In genomic region chr1:47593598-47594285, GRCh38 we compare ENCODE assay signal across 19 cellular contexts.
DNase-seq lines count a peak whose midpoint lies in the region; ATAC-seq, FAIRE-seq and TF ChIP-seq lines count a peak whose summit lies in the region.
"Had no signal": no experiment of that assay in that cellular context is flagged by ENCODE, and none has a peak within 500 bp of the region (broad histone marks: within the 10 kb centered on the region; RNA-seq: fewer than 3 reads in every experiment).

No MANE protein-coding gene starts in this region.

- H4K91ac ChIP-seq in H9 (ENCODE audit: insufficient read length, low read depth, low read length) = no peak overlapping the region
- H4K91ac ChIP-seq in H1 (replicated peaks; ENCODE audit: insufficient read length, low read length) = no peak overlapping the region

- TF ChIP-seq CTCF in H9 (conservative IDR thresholded peaks at IDR 0.05) (no peak), H1 (IDR thresholded peaks at IDR 0.05; ENCODE audit: control extremely low read depth in 1 of 3, insufficient read depth in 1 of 3, low read depth in 1 of 3, low read length in 3 of 3) (no peak), nephron (IDR thresholded peaks at IDR 0.05; ENCODE audit: unreplicated experiment in 3 of 3) (no peak), foreskin fibroblast (IDR thresholded peaks at IDR 0.05; ENCODE audit: low read depth, low read length) (no peak)

- H4K8ac ChIP-seq in H9 (replicated peaks; ENCODE audit: insufficient read length, low read depth, low read length) (no peak overlapping the region), H1 (ENCODE audit: extremely low read depth, insufficient read depth, low read length) (no peak overlapping the region; the same call in 1 of the 2 replicates)

- H2BK120ac ChIP-seq in H9 (ENCODE audit: low read depth, low read length, poor library complexity, severe bottlenecking) (no peak overlapping the region), H1 (replicated peaks; ENCODE audit: low read depth, low read length) (no peak overlapping the region)

- peak overlapping the region; percentile 64; the same call in 1 of the 2 replicates for H3K9ac ChIP-seq in BLaER1
- no peak overlapping the region for H3K9ac ChIP-seq in H9 (ENCODE audit: extremely low read depth, insufficient read length, low read length)
- no peak overlapping the region for H3K9ac ChIP-seq in H1 (replicated peaks in 1 of 4; ENCODE audit: extremely low read depth in 1 of 4, low read depth in 3 of 4, low read length in 3 of 4)

- H3K27ac ChIP-seq in BLaER1 = no peak overlapping the region
- no peak overlapping the region for H3K27ac ChIP-seq in H9 (ENCODE audit: insufficient read length, low read depth, low read length)
- no peak overlapping the region for H3K27ac ChIP-seq in H1 (ENCODE audit: low read depth, low read length)
- H3K27ac ChIP-seq: testis had no signal

- H3K9me3 Mint-ChIP-seq in H9 (no peaks in the 10 kb centered on the region), nephron (peaks cover 4% of the 10 kb centered on the region)
- H3K9me3 Mint-ChIP-seq: activated CD4-positive, alpha-beta memory T cell treated with anti-CD3 and anti-CD28 coated beads for 36 hours; activated naive CD4-positive, alpha-beta T cell treated with anti-CD3 and anti-CD28 coated beads for 36 hours; activated T-cell treated with anti-CD3 and anti-CD28 coated beads, Interleukin-2, amount 50 U/mL, for 72 hours; natural killer cell treated with Interleukin-12 subunit alpha and Interleukin-12 subunit beta and Interleukin-15 and Interleukin-18, amount 100 ng/mL, for 72 hours had no signal

- H3K79me2 ChIP-seq in H9 (ENCODE audit: insufficient read depth, low read length) (no peaks in the 10 kb centered on the region), H1 (ENCODE audit: control insufficient read depth in 1 of 2, insufficient read depth in 2 of 2, low read length in 2 of 2) (no peaks in the 10 kb centered on the region)

- no peaks in the 10 kb centered on the region; a peak in 1 of 7 replicates for H3K36me3 Mint-ChIP-seq in H9 (ENCODE audit: insufficient read depth in 1 of 3, low read depth in 3 of 3)
- H3K36me3 Mint-ChIP-seq in nephron (ENCODE audit: low read depth) = no peaks in the 10 kb centered on the region
- H3K36me3 Mint-ChIP-seq: activated CD4-positive, alpha-beta memory T cell treated with anti-CD3 and anti-CD28 coated beads for 36 hours; natural killer cell treated with Interleukin-12 subunit alpha and Interleukin-12 subunit beta and Interleukin-15 and Interleukin-18, amount 100 ng/mL, for 72 hours had no signal

- H3K14ac ChIP-seq in H9 (ENCODE audit: insufficient read depth, low read length) (no peak overlapping the region), H1 (ENCODE audit: insufficient read length) (no peak overlapping the region)

- no peak overlapping the region for H3K27ac Mint-ChIP-seq in H9
- no peak overlapping the region for H3K27ac Mint-ChIP-seq in nephron
- H3K27ac Mint-ChIP-seq: activated CD4-positive, alpha-beta memory T cell treated with anti-CD3 and anti-CD28 coated beads for 36 hours; activated naive CD4-positive, alpha-beta T cell treated with anti-CD3 and anti-CD28 coated beads for 36 hours; activated T-cell treated with anti-CD3 and anti-CD28 coated beads, Interleukin-2, amount 50 U/mL, for 72 hours; dendritic cell treated with granulocyte-macrophage colony-stimulating factor and Interleukin-4, amounts not matched to agents 40 ng/mL and 50 ng/mL, for 4 days; natural killer cell treated with Interleukin-12 subunit alpha and Interleukin-12 subunit beta and Interleukin-15 and Interleukin-18, amount 100 ng/mL, for 72 hours; progenitor cell of endocrine pancreas had no signal

- TF ChIP-seq EP300 in H1 (IDR thresholded peaks at IDR 0.05; ENCODE audit: borderline replicate concordance in 1 of 2, low read depth in 2 of 2, low read length in 2 of 2) = no peak

- ATAC-seq in HG03039 (IDR thresholded peaks at IDR 0.05; ENCODE audit: unreplicated experiment) = no peak
- ATAC-seq: activated T-cell treated with anti-CD3 and anti-CD28 coated beads, Interleukin-2, amount 50 U/mL, for 72 hours; natural killer cell treated with Interleukin-12 subunit alpha and Interleukin-12 subunit beta and Interleukin-15 and Interleukin-18, amount 100 ng/mL, for 72 hours had no signal

- TF ChIP-seq POLR2A in H1 (IDR thresholded peaks at IDR 0.05; ENCODE audit: control extremely low read depth in 1 of 2, low read depth in 2 of 2, low read length in 2 of 2) = no peak

- H3K4me3 ChIP-seq in BLaER1 = peak overlapping the region; percentile 63
- peak overlapping the region; percentile 26 to 57 (median 34); a peak in 5 of 8 replicates for H3K4me3 ChIP-seq in H1 (ENCODE audit: extremely low read depth in 1 of 4, insufficient read depth in 2 of 4, low read depth in 3 of 4, low read length in 4 of 4)
- no peak overlapping the region for H3K4me3 ChIP-seq in foreskin fibroblast (ENCODE audit: low read depth in 1 of 2, low read length in 2 of 2)
- H3K4me3 ChIP-seq: MG63 had no signal

- H3K23me2 ChIP-seq in H9 (ENCODE audit: insufficient read length, low read depth, low read length, poor library complexity, severe bottlenecking) = no peaks in the 10 kb centered on the region
- peaks cover 11% of the 10 kb centered on the region; the same call in 1 of the 2 replicates for H3K23me2 ChIP-seq in H1 (ENCODE audit: low read depth, low read length)

- H2BK15ac ChIP-seq in H9 (ENCODE audit: low read depth, low read length) (no peak overlapping the region), H1 (ENCODE audit: low read length) (no peak overlapping the region)

- CTCF ChIA-PET in H1 (lab: Charles Lee; ENCODE audit: partially characterized antibody) = interaction anchor here (1.0 to 1.7 kb wide), 6 partner anchors 10 to 116 kb away, joined by 3 to 7 read pairs (median 4); no protein-coding TSS in a partner anchor

- H3K4ac ChIP-seq in H9 (ENCODE audit: low read depth, low read length) (no peak overlapping the region), H1 (replicated peaks; ENCODE audit: insufficient read length, low read depth, low read length) (no peak overlapping the region)

- no peak overlapping the region for H3K56ac ChIP-seq in H9 (ENCODE audit: insufficient read length, low read depth, low read length)
- H3K56ac ChIP-seq in H1 (replicated peaks; ENCODE audit: insufficient read length, low read depth, low read length) = no peak overlapping the region

- H2AK5ac ChIP-seq in H9 (ENCODE audit: insufficient read length, low read length) = no peak overlapping the region
- no peak overlapping the region for H2AK5ac ChIP-seq in H1 (ENCODE audit: low read depth, low read length)

- no peaks in the 10 kb centered on the region for H3K36me3 ChIP-seq in BLaER1
- H3K36me3 ChIP-seq in H1 (ENCODE audit: control insufficient read depth in 2 of 4, insufficient read depth in 4 of 4, low read length in 3 of 4) = no peaks in the 10 kb centered on the region; a peak in 1 of 8 replicates
- H3K36me3 ChIP-seq: MG63 had no signal

- H3K4me1 ChIP-seq in BLaER1 (peaks cover 69% of the 10 kb centered on the region), H9 (ENCODE audit: insufficient read depth, low read length) (no peaks in the 10 kb centered on the region), H1 (replicated peaks in 1 of 4; ENCODE audit: control insufficient read depth in 3 of 4, insufficient read depth in 4 of 4, low read length in 3 of 4) (peaks cover 0 to 5% (median 3%) of the 10 kb centered on the region in 4 experiments; a peak in 3 of 7 replicates)

- H3K23ac ChIP-seq in H9 (ENCODE audit: insufficient read length, low read depth, low read length) (no peak overlapping the region), H1 (ENCODE audit: insufficient read length) (no peak overlapping the region)

- peak overlapping the region; percentile 39 to 73 for H3K4me3 Mint-ChIP-seq in H9
- H3K4me3 Mint-ChIP-seq in nephron = peak overlapping the region in 2 of 3 experiments; percentile 40 to 52
- H3K4me3 Mint-ChIP-seq: activated CD4-positive, alpha-beta memory T cell treated with anti-CD3 and anti-CD28 coated beads for 36 hours; activated naive CD4-positive, alpha-beta T cell treated with anti-CD3 and anti-CD28 coated beads for 36 hours; activated T-cell treated with anti-CD3 and anti-CD28 coated beads, Interleukin-2, amount 50 U/mL, for 72 hours; dendritic cell treated with granulocyte-macrophage colony-stimulating factor and Interleukin-4, amounts not matched to agents 40 ng/mL and 50 ng/mL, for 4 days; natural killer cell treated with Interleukin-12 subunit alpha and Interleukin-12 subunit beta and Interleukin-15 and Interleukin-18, amount 100 ng/mL, for 72 hours had no signal

- H4K20me1 ChIP-seq in BLaER1 (no peaks in the 10 kb centered on the region), H9 (ENCODE audit: control insufficient read depth, insufficient read depth, insufficient read length) (no peaks in the 10 kb centered on the region), H1 (replicated peaks in 1 of 2; ENCODE audit: control insufficient read depth in 1 of 2, insufficient read depth in 2 of 2, low read length in 2 of 2) (peaks cover 0 to 8% of the 10 kb centered on the region in 2 experiments)

- H3K27me3 ChIP-seq in BLaER1 = no peaks in the 10 kb centered on the region
- H3K27me3 ChIP-seq in H9 (ENCODE audit: insufficient read depth, low read length) = peaks cover 19% of the 10 kb centered on the region; the same call in 1 of the 2 replicates
- peaks cover 20 to 41% (median 31%) of the 10 kb centered on the region in 4 experiments for H3K27me3 ChIP-seq in H1 (replicated peaks in 1 of 4; ENCODE audit: control insufficient read depth in 3 of 4, extremely low read depth in 1 of 4, insufficient read depth in 3 of 4, low read length in 3 of 4)
- H3K27me3 ChIP-seq: MG63, testis had no signal

- H3K79me1 ChIP-seq in H9 (ENCODE audit: insufficient read depth, low read depth, low read length, poor library complexity, severe bottlenecking) (no peaks in the 10 kb centered on the region), H1 (ENCODE audit: low read depth, low read length) (no peaks in the 10 kb centered on the region)

- FAIRE-seq in H1 (lab: Jason Lieb, UNC) = no peak
- FAIRE-seq: endothelial cell of umbilical vein had no signal

- no peak for TF ChIP-seq RAD21 in H1 (IDR thresholded peaks at IDR 0.05 in 1 of 2, conservative IDR thresholded peaks at IDR 0.05 in 1 of 2; ENCODE audit: low read depth in 2 of 2, low read length in 2 of 2)

- H2AFZ ChIP-seq in H9 (ENCODE audit: low read length) (no peak overlapping the region), H1 (ENCODE audit: low read length) (no peak overlapping the region; the same call in 1 of the 2 replicates)

- H2BK12ac ChIP-seq in H9 (ENCODE audit: insufficient read length, low read depth, low read length) = no peak overlapping the region
- no peak overlapping the region for H2BK12ac ChIP-seq in H1 (ENCODE audit: low read depth, low read length)

- H3K4me1 Mint-ChIP-seq in H9 = peaks cover 3 to 9% of the 10 kb centered on the region in 2 experiments
- peaks cover 4% of the 10 kb centered on the region for H3K4me1 Mint-ChIP-seq in nephron

- H3T11ph ChIP-seq in H9 (ENCODE audit: low read length) = no peak overlapping the region

- POLR2A ChIA-PET in H1 (lab: Charles Lee; ENCODE audit: partially characterized antibody) = interaction anchor here (1.4 kb wide), 1 partner anchor 21 kb away, joined by 3 read pairs; no protein-coding TSS in a partner anchor

- H3K18ac ChIP-seq in H9 (ENCODE audit: insufficient read length, low read depth, low read length) (no peak overlapping the region), H1 (ENCODE audit: extremely low read depth, low read length) (no peak overlapping the region)

- H3K9me3 ChIP-seq in BLaER1 = no peaks in the 10 kb centered on the region
- no peaks in the 10 kb centered on the region for H3K9me3 ChIP-seq in H9 (ENCODE audit: control insufficient read depth, low read depth, low read length)
- H3K9me3 ChIP-seq in H1 (ENCODE audit: insufficient read depth in 2 of 2, low read depth in 1 of 2, low read length in 1 of 2) = no peaks in the 10 kb centered on the region
- H3K9me3 ChIP-seq: MG63, testis had no signal

- peak overlapping the region; percentile 99 for H3K4me2 ChIP-seq in BLaER1
- H3K4me2 ChIP-seq in H9 (ENCODE audit: insufficient read depth, insufficient read length, low read length) = peak overlapping the region; percentile 40
- H3K4me2 ChIP-seq in H1 (ENCODE audit: insufficient read depth in 1 of 2, low read depth in 2 of 2, low read length in 2 of 2) = peak overlapping the region; percentile 64 to 67

- H2BK20ac ChIP-seq in H9 (ENCODE audit: low read depth, low read length, poor library complexity, severe bottlenecking) (no peak overlapping the region), H1 (ENCODE audit: low read length) (no peak overlapping the region)

- DNase-seq in H9 = no peak
- no peak for DNase-seq in H1 (ENCODE audit: low read depth in 1 of 2, low spot score in 2 of 2)
- no peak for DNase-seq in foreskin fibroblast
- DNase-seq in UCSD-AML1 (lab: John Stamatoyannopoulos, UW; ENCODE audit: unreplicated experiment) = no peak
- no peak for DNase-seq in NCI-H1694 treated with DMSO at 0.1 percent for 48 hours (lab: John Stamatoyannopoulos, UW)
- DNase-seq: activated CD4-positive, alpha-beta memory T cell treated with anti-CD3 and anti-CD28 coated beads for 36 hours; activated naive CD4-positive, alpha-beta T cell treated with anti-CD3 and anti-CD28 coated beads for 36 hours; activated T-cell treated with anti-CD3 and anti-CD28 coated beads, Interleukin-2, amount 50 U/mL, for 72 hours; amniotic stem cell; MG63; midbrain; testis had no signal

- no peak overlapping the region for H4K5ac ChIP-seq in H9 (ENCODE audit: insufficient read length, low read depth, low read length)
- H4K5ac ChIP-seq in H1 (ENCODE audit: insufficient read length, low read depth, low read length) = no peak overlapping the region

- H3K27me3 Mint-ChIP-seq in H9 (ENCODE audit: low read depth) (peaks cover 4% of the 10 kb centered on the region; the same call in 1 of the 2 replicates), nephron (ENCODE audit: low read depth) (peaks cover 26% of the 10 kb centered on the region)

- WGBS in H9 (ENCODE audit: extremely low coverage, insufficient read length, low lambda C conversion rate) = no CpG with 5 or more reads among the region's 12 CpGs
- 54% methylated on average over 7 of the region's 12 CpGs; no CpG with 5 or more reads in 1 of the 2 experiments for WGBS in H1 (ENCODE audit: extremely low coverage in 1 of 2, insufficient coverage in 1 of 2, insufficient read length in 1 of 2, insufficient replicate concordance in 2 of 2, low coverage in 1 of 2, low lambda C conversion rate in 2 of 2, missing lambda C conversion rate in 1 of 2), 2 experiments

- no peak overlapping the region for H2BK5ac ChIP-seq in H9 (ENCODE audit: insufficient read length, low read length)
- H2BK5ac ChIP-seq in H1 (ENCODE audit: low read depth, low read length) = no peak overlapping the region

Comparison
In these comparisons a context has a peak if more than half of its experiments do, and no peak if none do; other contexts are left out.
1. H3K4me2 ChIP-seq: peak in every context shown above with its lines; median percentile 99 in BLaER1; 66 in H1; 40 in H9.
2. H3K4me3 ChIP-seq: peak in BLaER1 (single experiment) and H1 (4 of 4); none in foreskin fibroblast (0 of 2).